Comparison of ENCODE assay signal across 32 cellular contexts in genomic region chr14:86423212-86423611, GRCh38.
"Had no signal": no experiment of that assay in that cellular context is flagged by ENCODE, and none has a peak within 500 bp of the region (broad histone marks: within the 10 kb centered on the region; RNA-seq: fewer than 3 reads in every experiment).

No MANE protein-coding gene starts in this region.

- H3K36me3 ChIP-seq: SJCRH30 had no signal

- DNase-seq: NCI-H1048, NCI-H1092 treated with DMSO at 0.1 percent for 48 hours, NCI-H1105 treated with DMSO at 0.1 percent for 48 hours, NCI-H1417, NCI-H1436, NCI-H146, NCI-H1694, NCI-H187, NCI-H1930, NCI-H2029 treated with DMSO at 0.1 percent for 48 hours, NCI-H2081 treated with DMSO at 0.1 percent for 48 hours, NCI-H2107, NCI-H2171, NCI-H226, NCI-H446 treated with DMSO at 0.1 percent for 48 hours, NCI-H510A, NCI-H524, NCI-H526, NCI-H69, NCI-H748 treated with DMSO at 0.1 percent for 48 hours, NCI-H82, PC-9, SHP77, SIG-M5, SJCRH30, T-cell had no signal

- H3K4me2 ChIP-seq: PC-9 had no signal

- H3K4me1 ChIP-seq: SJCRH30 had no signal

- H3K9me3 ChIP-seq: SJCRH30 had no signal

- H2AFZ ChIP-seq: PC-9 had no signal

- H3K27me3 ChIP-seq: SJCRH30 had no signal

- FAIRE-seq: RCC 7860 had no signal

- H3K27ac ChIP-seq: PC-9, RWPE1, SJCRH30, SK-N-MC had no signal

- H3K4me3 ChIP-seq: PC-9, SJCRH30, SK-N-MC had no signal

- ATAC-seq: Panc1, Right ventricle myocardium inferior, SK-N-SH treated with all-trans-retinoic acid at 6 μM for 48 hours, T-cell had no signal
